ENCODE assay signal across 8 cellular contexts in genomic region chr3:71066356-71066755, GRCh38.
DNase-seq lines count a peak whose midpoint lies in the region; ATAC-seq and TF ChIP-seq lines count a peak whose summit lies in the region.

No MANE protein-coding gene starts in this region.

- 7 to 60% methylated on average over 1 to 6 of the region's 6 CpGs for WGBS in transverse colon (ENCODE audit: low coverage in 1 of 2), 2 donors

- TF ChIP-seq CTCF in breast epithelium (IDR thresholded peaks at IDR 0.05) = no peak
- TF ChIP-seq CTCF in MCF 10A (IDR thresholded peaks at IDR 0.05; ENCODE audit: unreplicated experiment) = no peak
- no peak for TF ChIP-seq CTCF in WTC11 (IDR thresholded peaks at IDR 0.05)
- TF ChIP-seq CTCF in transverse colon (IDR thresholded peaks at IDR 0.05) = no peak

- no TSS peak for BruUV-seq in MCF 10A (replicated peaks; lab: Mats Ljungman, UMichigan)

- TF ChIP-seq EP300 in transverse colon (IDR thresholded peaks at IDR 0.05; ENCODE audit: low read depth) = no peak

- ATAC-seq in WTC11 (no peak), HG03521 (IDR thresholded peaks at IDR 0.05; ENCODE audit: unreplicated experiment) (no peak)

- no peak overlapping the region for H3K27ac Mint-ChIP-seq in MCF 10A (ENCODE audit: low read depth, unreplicated experiment)
- H3K27ac Mint-ChIP-seq in WTC11 = 0 out of 2 replicates have a peak overlapping the region, but pooled peaks have one; percentile 3
- H3K27ac Mint-ChIP-seq in immature natural killer cell = peak overlapping the region; percentile 87 to 95 (median 92)

- H3K4me3 Mint-ChIP-seq in MCF 10A (ENCODE audit: unreplicated experiment) (no peak overlapping the region), WTC11 (peak overlapping the region; percentile 77), immature natural killer cell (peak overlapping the region; percentile 72 to 94 (median 93))

- H3K4me3 ChIP-seq in breast epithelium = peak overlapping the region in 2 of 3 donors; percentile 17 to 83
- H3K4me3 ChIP-seq in transverse colon = peak overlapping the region in 2 of 4 donors; percentile 3 to 85

- intact Hi-C loops in breast epithelium (cut with DNase I; ENCODE audit: low total_unique reads) = loop anchor here (10.0 kb wide), 2 partner anchors 82 to 238 kb away; no protein-coding TSS in a partner anchor
- intact Hi-C loops in MCF 10A (cut with micrococcal nuclease) = loop anchor here (5.0 to 10.0 kb wide), 4 partner anchors 209 to 588 kb away; no protein-coding TSS in a partner anchor
- intact Hi-C loops in transverse colon (cut with DNase I; ENCODE audit: low total_unique reads) = loop anchor here (5.0 to 10.0 kb wide), 2 partner anchors 181 to 518 kb away; partner anchors contain the start of gene FOXP1

- H3K9me3 ChIP-seq in breast epithelium (no peaks in the 10 kb centered on the region), transverse colon (no peaks in the 10 kb centered on the region)

- CTCF ChIA-PET in MCF 10A (lab: Yijun Ruan, JAX) (no interaction called here), WTC11 (lab: Charles Lee) (no interaction called here)

- H3K4me1 ChIP-seq in breast epithelium = peaks cover 0 to 6% of the 10 kb centered on the region in 2 donors
- H3K4me1 ChIP-seq in transverse colon = peaks cover 19 to 79% (median 45%) of the 10 kb centered on the region in 4 donors

- POLR2A ChIA-PET in MCF 10A (lab: Yijun Ruan, JAX) (interaction anchor here (1.0 to 5.3 kb wide), 3 partner anchors 8 to 519 kb away, joined by 4 to 64 read pairs (median 11); partner anchors contain the start of gene FOXP1), WTC11 (lab: Charles Lee) (no interaction called here)

- H3K27ac ChIP-seq in breast epithelium (peak overlapping the region; percentile 98), transverse colon (peak overlapping the region; percentile 92 to 98 (median 98))

- no peaks in the 10 kb centered on the region for H3K36me3 Mint-ChIP-seq in MCF 10A (ENCODE audit: insufficient read depth, unreplicated experiment)
- H3K36me3 Mint-ChIP-seq in WTC11 = no peaks in the 10 kb centered on the region
- H3K36me3 Mint-ChIP-seq in immature natural killer cell = no peaks in the 10 kb centered on the region

- H3K27me3 Mint-ChIP-seq in MCF 10A (ENCODE audit: insufficient read depth, unreplicated experiment) (no peaks in the 10 kb centered on the region), WTC11 (ENCODE audit: low read depth) (peaks cover 8% of the 10 kb centered on the region), immature natural killer cell (ENCODE audit: low read depth in 3 of 3) (peaks cover 4 to 5% (median 4%) of the 10 kb centered on the region in 3 donors)

- no peaks in the 10 kb centered on the region for H3K36me3 ChIP-seq in breast epithelium
- H3K36me3 ChIP-seq in transverse colon = no peaks in the 10 kb centered on the region

- H3K27me3 ChIP-seq in breast epithelium (no peaks in the 10 kb centered on the region), transverse colon (no peaks in the 10 kb centered on the region)

- TF ChIP-seq POLR2A in breast epithelium (IDR thresholded peaks at IDR 0.05) = no peak
- no peak for TF ChIP-seq POLR2A in transverse colon (IDR thresholded peaks at IDR 0.05)

- H3K4me1 Mint-ChIP-seq in MCF 10A (ENCODE audit: insufficient read depth, unreplicated experiment) (peaks cover 30% of the 10 kb centered on the region), WTC11 (peaks cover 62% of the 10 kb centered on the region), immature natural killer cell (peaks cover 61 to 69% of the 10 kb centered on the region in 2 donors)

- DNase-seq in breast epithelium (ENCODE audit: low spot score in 2 of 2) (no peak), MCF 10A (ENCODE audit: unreplicated experiment) (no peak), WTC11 (ENCODE audit: low spot score) (no peak), immature natural killer cell (no peak), transverse colon (peak; percentile 43), amniotic stem cell (lab: John Stamatoyannopoulos, UW) (no peak), DMS153 (lab: John Stamatoyannopoulos, UW) (no peak)

- in situ Hi-C loops in transverse colon (cut with MboI; ENCODE audit: low pct_ligation_motif_present in 1 of 4, low pct_unique_long_range_greater_than_20kb in 1 of 4, low sequenced_read_pairs in 3 of 4) = loop anchor here in 1 of 4 donors (25.0 kb wide), 1 partner anchor 521 kb away; the partner anchor contains the start of gene FOXP1

- H3K9me3 Mint-ChIP-seq in MCF 10A (ENCODE audit: unreplicated experiment) (no peaks in the 10 kb centered on the region), WTC11 (no peaks in the 10 kb centered on the region), immature natural killer cell (no peaks in the 10 kb centered on the region)

TF ChIP-seq in WTC11, 78 proteins besides CTCF, POLR2A, EP300 and RAD21:
- TF ChIP-seq CREB1 (CRISPR knock-in tag; IDR thresholded peaks at IDR 0.05) = no peak
- no peak for TF ChIP-seq PRDM15 (CRISPR knock-in tag; IDR thresholded peaks at IDR 0.05)
- no peak for TF ChIP-seq MXD4 (CRISPR knock-in tag; IDR thresholded peaks at IDR 0.05; ENCODE audit: borderline replicate concordance)
